ENCODE assay signal across 19 cellular contexts in the genomic region with DNA sequence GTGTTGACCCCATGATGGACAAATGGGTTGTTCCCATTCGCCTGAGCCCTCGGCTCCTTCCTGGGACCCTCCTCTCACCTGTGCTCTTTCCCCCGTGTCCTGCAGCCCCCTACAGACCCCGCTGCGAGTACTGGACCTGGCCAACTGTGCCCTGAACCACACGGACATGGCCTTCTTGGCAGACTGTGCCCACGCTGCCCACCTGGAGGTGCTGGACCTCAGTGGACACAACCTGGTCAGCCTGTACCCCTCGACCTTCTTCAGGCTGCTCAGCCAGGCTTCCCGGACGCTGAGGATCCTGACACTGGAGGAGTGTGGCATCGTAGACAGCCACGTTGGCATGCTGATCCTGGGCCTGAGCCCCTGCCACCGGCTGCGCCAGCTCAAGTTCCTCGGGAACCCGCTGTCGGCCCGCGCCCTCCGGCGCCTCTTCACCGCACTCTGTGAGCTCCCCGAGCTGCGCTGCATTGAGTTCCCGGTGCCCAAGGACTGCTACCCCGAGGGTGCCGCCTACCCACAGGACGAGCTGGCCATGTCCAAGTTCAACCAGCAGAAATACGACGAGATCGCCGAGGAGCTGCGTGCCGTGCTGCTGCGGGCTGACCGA. TPM values are rescaled to one million over a fixed set of nuclear protein-coding genes. Genes with fewer than 3 reads are reported as not detected.
DNase-seq lines count a peak whose midpoint lies in the region; ATAC-seq, FAIRE-seq and TF ChIP-seq lines count a peak whose summit lies in the region.
"Had no signal": no experiment of that assay in that cellular context is flagged by ENCODE, and none has a peak within 500 bp of the region (broad histone marks: within the 10 kb centered on the region; RNA-seq: fewer than 3 reads in every experiment).

No MANE protein-coding gene starts in this region.

- H3K9ac ChIP-seq in OCI-LY1 (ENCODE audit: low read length) (no peak overlapping the region), kidney (ENCODE audit: low read length in 2 of 2) (no peak overlapping the region)

- H3K9me3 ChIP-seq in OCI-LY1 (ENCODE audit: low read length) (no peaks in the 10 kb centered on the region), kidney (ENCODE audit: control insufficient read depth in 1 of 2, low read length in 2 of 2) (no peaks in the 10 kb centered on the region), gastrocnemius medialis (no peaks in the 10 kb centered on the region), esophagus muscularis mucosa (no peaks in the 10 kb centered on the region)
- H3K9me3 ChIP-seq: BE2C, MG63 had no signal

- TF ChIP-seq CTCF in CD14-positive monocyte (IDR thresholded peaks at IDR 0.05) = no peak
- TF ChIP-seq CTCF in OCI-LY1 (IDR thresholded peaks at IDR 0.05; ENCODE audit: low read length) = no peak
- no peak for TF ChIP-seq CTCF in kidney (IDR thresholded peaks at IDR 0.05; ENCODE audit: borderline replicate concordance, extremely low read depth, insufficient read depth)
- no peak for TF ChIP-seq CTCF in gastrocnemius medialis (IDR thresholded peaks at IDR 0.05 in 4 of 5, conservative IDR thresholded peaks at IDR 0.05 in 1 of 5)
- TF ChIP-seq CTCF in esophagus muscularis mucosa (IDR thresholded peaks at IDR 0.05) = no peak

- no peak overlapping the region for H2AFZ ChIP-seq in OCI-LY1 (ENCODE audit: low read length)

- 95% methylated on average over 36 of the region's 36 CpGs for WGBS in esophagus muscularis mucosa

- no peaks in the 10 kb centered on the region for H3K36me3 Mint-ChIP-seq in CD14-positive monocyte
- H3K36me3 Mint-ChIP-seq: CD8-positive, alpha-beta memory T cell had no signal

- H3K79me2 ChIP-seq in OCI-LY1 (ENCODE audit: insufficient read depth, low read length) = no peaks in the 10 kb centered on the region

- H3F3A ChIP-seq in OCI-LY1 (ENCODE audit: insufficient read depth, low read length) = no peaks in the 10 kb centered on the region

- H3K4me3 ChIP-seq in OCI-LY1 (ENCODE audit: low read depth, low read length, poor library complexity, severe bottlenecking) (no peak overlapping the region), kidney (ENCODE audit: low read length in 2 of 2) (no peak overlapping the region), gastrocnemius medialis (peak overlapping the region in 2 of 4 donors; percentile 1 to 3), esophagus muscularis mucosa (no peak overlapping the region)
- H3K4me3 ChIP-seq: GM12878, MG63 had no signal

- H3K4me1 ChIP-seq in OCI-LY1 (ENCODE audit: insufficient read depth, low read length, severe bottlenecking) (peaks cover 46% of the 10 kb centered on the region), kidney (ENCODE audit: control insufficient read depth in 1 of 2, insufficient read depth in 1 of 2, low read depth in 1 of 2, low read length in 2 of 2) (peaks cover 0 to 9% of the 10 kb centered on the region in 2 donors), gastrocnemius medialis (peaks cover 65 to 75% of the 10 kb centered on the region in 2 donors), esophagus muscularis mucosa (peaks cover 16 to 18% (median 17%) of the 10 kb centered on the region in 4 donors)
- H3K4me1 ChIP-seq: BE2C had no signal

- TF ChIP-seq POLR2A in gastrocnemius medialis (IDR thresholded peaks at IDR 0.05) (no peak), esophagus muscularis mucosa (IDR thresholded peaks at IDR 0.05; ENCODE audit: low read depth) (no peak), GM12891 (IDR thresholded peaks at IDR 0.05; ENCODE audit: low read depth, low read length) (no peak)

- TF ChIP-seq EP300 in esophagus muscularis mucosa (IDR thresholded peaks at IDR 0.05) = no peak

- H3K27ac Mint-ChIP-seq in CD14-positive monocyte = no peak overlapping the region
- H3K27ac Mint-ChIP-seq: CD8-positive, alpha-beta memory T cell had no signal

- H3K9me2 ChIP-seq in OCI-LY1 (ENCODE audit: low read depth, low read length) = no peaks in the 10 kb centered on the region

- ATAC-seq in gastrocnemius medialis = no peak
- ATAC-seq: GM12878, SK-N-SH treated with all-trans-retinoic acid at 6 μM for 48 hours had no signal

- 0 out of 2 replicates have a peak, but pooled peaks cover 4% of the 10 kb centered on the region for H3K36me3 ChIP-seq in OCI-LY1 (ENCODE audit: insufficient read depth, low read length)
- no peaks in the 10 kb centered on the region for H3K36me3 ChIP-seq in kidney (ENCODE audit: control insufficient read depth in 1 of 2, insufficient read depth in 2 of 2, low read length in 2 of 2)
- H3K36me3 ChIP-seq in gastrocnemius medialis = no peaks in the 10 kb centered on the region
- peaks cover 0 to 13% (median 7%) of the 10 kb centered on the region in 4 donors for H3K36me3 ChIP-seq in esophagus muscularis mucosa
- H3K36me3 ChIP-seq: BE2C, MG63 had no signal

- peak overlapping the region; percentile 50 for H3K27ac ChIP-seq in OCI-LY1 (ENCODE audit: low read depth, low read length, poor library complexity, severe bottlenecking)
- H3K27ac ChIP-seq in kidney (ENCODE audit: low read depth in 2 of 2, low read length in 2 of 2) = no peak overlapping the region
- H3K27ac ChIP-seq in gastrocnemius medialis = peak overlapping the region; percentile 95 to 100 (median 99)
- no peak overlapping the region for H3K27ac ChIP-seq in esophagus muscularis mucosa (replicated peaks in 1 of 4)

- intact Hi-C loops in CD14-positive monocyte (cut with micrococcal nuclease) = no loop called here
- intact Hi-C loops in kidney (cut with DNase I) = no loop called here
- intact Hi-C loops in gastrocnemius medialis (cut with DNase I; ENCODE audit: low total_unique reads) = loop anchor here (5.0 kb wide), 1 partner anchor 918 kb away; the partner anchor contains the start of gene SLC12A7
- intact Hi-C loops in esophagus muscularis mucosa (cut with DNase I) = no loop called here

- H3K27me3 ChIP-seq in OCI-LY1 (ENCODE audit: insufficient read depth, low read length) (no peaks in the 10 kb centered on the region), gastrocnemius medialis (no peaks in the 10 kb centered on the region), esophagus muscularis mucosa (peaks cover 0 to 33% (median 0%) of the 10 kb centered on the region in 4 donors)
- H3K27me3 ChIP-seq: BE2C, MG63 had no signal

- H4K20me1 ChIP-seq in OCI-LY1 (ENCODE audit: insufficient read depth, low read length) = no peaks in the 10 kb centered on the region

- peaks cover 9 to 29% (median 15%) of the 10 kb centered on the region in 3 donors for H3K27me3 Mint-ChIP-seq in CD14-positive monocyte (ENCODE audit: low read depth in 3 of 3)

- no peak overlapping the region for H3K4me3 Mint-ChIP-seq in CD14-positive monocyte
- H3K4me3 Mint-ChIP-seq: CD8-positive, alpha-beta memory T cell had no signal

- H3K4me2 ChIP-seq in OCI-LY1 (ENCODE audit: low read length) = no peak overlapping the region

- no peaks in the 10 kb centered on the region for H3K4me1 Mint-ChIP-seq in CD14-positive monocyte

- DNase-seq in CD14-positive monocyte (ENCODE audit: low spot score) (peak; percentile 43), kidney (peak; percentile 59), gastrocnemius medialis (no peak), esophagus muscularis mucosa (ENCODE audit: extremely low spot score) (no peak), HUDEP-2 (lab: John Stamatoyannopoulos, UW; ENCODE audit: unreplicated experiment in 76 of 76) (no peak), GM12891 (ENCODE audit: insufficient read length, low spot score) (no peak)
- DNase-seq: BE2C; CD8-positive, alpha-beta memory T cell; GDM1; GOT3; MG63; NCI-H1092 treated with DMSO at 0.1 percent for 48 hours; NCI-H2081 treated with DMSO at 0.1 percent for 48 hours; NCI-H524; SHP77 treated with DMSO at 0.1 percent for 48 hours had no signal

- FAIRE-seq in kidney (lab: Jason Lieb, UNC) (no peak), GM12891 (lab: Jason Lieb, UNC) (no peak)
- FAIRE-seq: GM12878, RCC 7860 had no signal

- H3K9me3 Mint-ChIP-seq in CD14-positive monocyte = peaks cover 0 to 2% (median 0%) of the 10 kb centered on the region in 7 donors
- H3K9me3 Mint-ChIP-seq: CD8-positive, alpha-beta memory T cell had no signal

- in situ Hi-C loops in gastrocnemius medialis (cut with MboI; ENCODE audit: low sequenced_read_pairs in 4 of 4) = no loop called here

TF ChIP-seq in GM12891, 5 proteins besides CTCF, POLR2A, EP300 and RAD21:
- TF ChIP-seq POU2F2 (IDR thresholded peaks at IDR 0.05; ENCODE audit: low read depth, low read length) = no peak
- no peak for TF ChIP-seq TAF1 (IDR thresholded peaks at IDR 0.05; ENCODE audit: low read depth, low read length)
- no peak for TF ChIP-seq PAX5 (IDR thresholded peaks at IDR 0.05; ENCODE audit: insufficient read depth, low read length, severe bottlenecking)
- no peak for TF ChIP-seq POLR2AphosphoS5 (IDR thresholded peaks at IDR 0.05; ENCODE audit: low read depth, low read length)
- no peak for TF ChIP-seq SPI1 (IDR thresholded peaks at IDR 0.05; ENCODE audit: low read depth, low read length)

RNA-seq across cellular contexts. Expression of gene LRRC14B, which starts 3.4 kb away (rescaled TPM):
- polyA plus RNA-seq in CD14-positive monocyte (not detected), kidney (ENCODE audit: insufficient read depth, low read depth, low replicate concordance) (not detected)
- total RNA-seq in kidney (not detected), gastrocnemius medialis (10 to 100 TPM; 11.6 to 39.0 (median 27.2) TPM), esophagus muscularis mucosa (not detected)
- polyA plus RNA-seq in GM12891 (2012; ENCODE audit: low read depth, missing spikeins) = 0.10 TPM
- total RNA-seq: CD8-positive, alpha-beta memory T cell had no signal
- polyA plus RNA-seq: CD8-positive, alpha-beta memory T cell had no signal

RNA-seq across cellular contexts. Expression of gene CCDC127, which starts 23.2 kb away (rescaled TPM):
- polyA plus RNA-seq in CD14-positive monocyte = 1 to 10 TPM in 1 of 2 donors, under 1 TPM in 1; 0.85 to 1.5 TPM
- total RNA-seq in kidney = 5.9 TPM
- 3.2 TPM for polyA plus RNA-seq in kidney (ENCODE audit: insufficient read depth, low read depth, low replicate concordance)
- total RNA-seq in gastrocnemius medialis = 10 to 100 TPM in 1 of 4 donors, 1 to 10 TPM in 3; 5.7 to 11.1 (median 7.8) TPM
- 10 to 100 TPM in 2 of 4 donors, 1 to 10 TPM in 2; 5.8 to 11.9 (median 8.6) TPM for total RNA-seq in esophagus muscularis mucosa
- 1.5 TPM for polyA plus RNA-seq in GM12891 (2012; ENCODE audit: low read depth, missing spikeins)

RNA-seq across cellular contexts. Expression of gene SDHA, which starts 23.4 kb away (rescaled TPM):
- polyA plus RNA-seq in CD14-positive monocyte = 10 to 100 TPM; 91.5 to 98.0 TPM
- 135 TPM for total RNA-seq in kidney
- polyA plus RNA-seq in kidney (ENCODE audit: insufficient read depth, low read depth, low replicate concordance) = 256 TPM
- 100 to 1,000 TPM; 146 to 277 (median 207) TPM for total RNA-seq in gastrocnemius medialis
- 100 to 1,000 TPM in 3 of 4 donors, 10 to 100 TPM in 1; 86.0 to 150 (median 115) TPM for total RNA-seq in esophagus muscularis mucosa
- polyA plus RNA-seq in GM12891 (2012; ENCODE audit: low read depth, missing spikeins) = 133 TPM

Comparison
In these comparisons a context has a peak if more than half of its experiments do, and no peak if none do; other contexts are left out.
1. DNase-seq: peak in CD14-positive monocyte (single experiment) and kidney (single experiment); none in gastrocnemius medialis (0 of 2), esophagus muscularis mucosa (single experiment), HUDEP-2 (0 of 76) and GM12891 (single experiment).
2. H3K27ac ChIP-seq: peak in OCI-LY1 (single experiment) and gastrocnemius medialis (4 of 4); none in kidney (0 of 2) and esophagus muscularis mucosa (0 of 4).
3. RNA of gene LRRC14B, which starts 3.4 kb away (total RNA-seq): 11.6 to 39.0 TPM in gastrocnemius medialis; not detected in kidney (single experiment) and not detected in esophagus muscularis mucosa; every median in the first group is over 10 times any median in the second.